In the genomic region with DNA sequence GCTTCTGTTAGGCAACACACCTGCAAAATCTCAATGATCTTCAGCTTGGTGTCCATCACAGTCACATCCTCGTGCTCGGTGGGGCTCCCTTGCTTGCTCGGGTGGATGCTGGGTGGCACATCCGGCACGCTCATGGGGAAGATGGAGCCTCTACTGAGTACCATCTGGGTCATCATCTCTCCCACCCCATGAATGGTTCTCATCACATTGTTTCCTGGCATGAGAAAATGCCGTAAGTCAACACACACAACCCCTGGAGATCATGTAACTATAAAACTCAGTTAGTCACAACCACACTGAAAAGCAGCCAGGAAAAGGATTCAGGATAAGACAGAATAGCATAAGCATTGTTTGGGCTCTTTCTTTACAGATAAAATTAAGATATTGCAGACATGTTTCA, we compare ENCODE assay signal across 1 cellular context.
TF ChIP-seq lines count a peak whose summit lies in the region.

No MANE protein-coding gene starts in this region.

TF ChIP-seq in GM23338, 12 proteins besides CTCF, POLR2A, EP300 and RAD21 (continued from another document):
- TF ChIP-seq, protein P1, sequence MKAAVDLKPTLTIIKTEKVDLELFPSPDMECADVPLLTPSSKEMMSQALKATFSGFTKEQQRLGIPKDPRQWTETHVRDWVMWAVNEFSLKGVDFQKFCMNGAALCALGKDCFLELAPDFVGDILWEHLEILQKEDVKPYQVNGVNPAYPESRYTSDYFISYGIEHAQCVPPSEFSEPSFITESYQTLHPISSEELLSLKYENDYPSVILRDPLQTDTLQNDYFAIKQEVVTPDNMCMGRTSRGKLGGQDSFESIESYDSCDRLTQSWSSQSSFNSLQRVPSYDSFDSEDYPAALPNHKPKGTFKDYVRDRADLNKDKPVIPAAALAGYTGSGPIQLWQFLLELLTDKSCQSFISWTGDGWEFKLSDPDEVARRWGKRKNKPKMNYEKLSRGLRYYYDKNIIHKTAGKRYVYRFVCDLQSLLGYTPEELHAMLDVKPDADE (IDR thresholded peaks at IDR 0.05), result no peak
- TF ChIP-seq EZH2phosphoT487 (IDR thresholded peaks at IDR 0.05; ENCODE audit: unreplicated experiment), result no peak
- no peak for TF ChIP-seq CREB1 (CRISPR knock-in tag; IDR thresholded peaks at IDR 0.05; ENCODE audit: low read depth)
TF ChIP-seq in GM23338: peak in this region for 0.
